12 cellular contexts compared by ENCODE assay signal in the genomic region with DNA sequence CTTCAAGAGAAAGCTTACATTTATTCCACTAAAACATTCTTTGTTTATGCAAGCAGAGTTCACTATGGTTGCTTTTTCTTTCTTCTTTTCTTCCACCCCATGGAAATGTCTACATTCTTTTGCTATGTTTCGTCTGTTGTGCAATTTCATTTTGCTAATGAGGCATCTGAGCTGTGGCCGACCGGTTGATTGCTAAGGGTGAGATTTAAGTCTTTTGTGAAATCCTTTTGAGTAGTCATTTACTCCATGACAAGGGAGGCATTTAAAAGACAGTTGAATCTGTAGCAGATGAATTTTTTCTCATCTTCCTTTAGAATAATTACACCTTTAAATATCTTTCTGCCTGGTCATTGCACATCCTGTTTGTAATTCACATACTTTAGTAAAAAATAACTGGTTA.
DNase-seq lines count a peak whose midpoint lies in the region; ATAC-seq, FAIRE-seq and TF ChIP-seq lines count a peak whose summit lies in the region.
"Had no signal": no experiment of that assay in that cellular context is flagged by ENCODE, and none has a peak within 500 bp of the region (broad histone marks: within the 10 kb centered on the region; RNA-seq: fewer than 3 reads in every experiment).

No MANE protein-coding gene starts in this region.

- POLR2A ChIA-PET in A673 (lab: Charles Lee; ENCODE audit: low non-redundant PET), result no interaction called here

- peak overlapping the region; percentile 73 for H3K4me2 ChIP-seq in GM23248 (ENCODE audit: unreplicated experiment)
- H3K4me2 ChIP-seq: KMS-11 had no signal

- no peak for TF ChIP-seq POLR2A in GM12892 (IDR thresholded peaks at IDR 0.05; ENCODE audit: low read depth, low read length)

- no TSS peak for BruUV-seq in A673 (replicated peaks; lab: Mats Ljungman, UMichigan)

- peaks cover 86% of the 10 kb centered on the region for H3K4me1 ChIP-seq in GM23248 (ENCODE audit: insufficient read depth)
- H3K4me1 ChIP-seq in A673 (ENCODE audit: insufficient read depth, low read length, poor library complexity, severe bottlenecking), result no peaks in the 10 kb centered on the region

- ATAC-seq in GM21381 (IDR thresholded peaks at IDR 0.05; ENCODE audit: unreplicated experiment), result no peak
- ATAC-seq: activated CD8-positive, alpha-beta memory T cell treated with anti-CD3 and anti-CD28 coated beads, Interleukin-2, amount 10 ng/mL, durations not matched to agents 7 days and 5 days had no signal

- CTCF ChIA-PET in A673 (lab: Charles Lee), result no interaction called here

- H3K9ac ChIP-seq in GM23248, result peak overlapping the region; percentile 54
- H3K9ac ChIP-seq: KMS-11 had no signal

- H3K79me2 ChIP-seq in GM23248 (ENCODE audit: insufficient read depth), result no peaks in the 10 kb centered on the region

- H3K27ac ChIP-seq in GM23248, result peak overlapping the region; percentile 89
- no peak overlapping the region for H3K27ac ChIP-seq in A673 (ENCODE audit: low read depth, low read length, poor library complexity, severe bottlenecking)
- H3K27ac ChIP-seq: KMS-11 had no signal

- H3K27me3 ChIP-seq in GM23248 (replicated peaks; ENCODE audit: insufficient read depth) (no peaks in the 10 kb centered on the region), A673 (replicated peaks; ENCODE audit: insufficient read depth, low read depth, low read length, poor library complexity) (peaks cover 41% of the 10 kb centered on the region)
- H3K27me3 ChIP-seq: tibial artery had no signal

- WGBS in GM23248 (ENCODE audit: low coverage in 1 of 2, low lambda C conversion rate in 2 of 2, missing lambda C conversion rate in 2 of 2), 2 experiments, result 0 to 3% methylated on average over 3 of the region's 3 CpGs

- DNase-seq in GM23248 (peak; percentile 84), RCC 7860 (ENCODE audit: low spot score) (peak; percentile 31), fibroblast of gingiva (ENCODE audit: low read depth) (peak; percentile 83), renal cortical epithelial cell (ENCODE audit: low read depth) (peak; percentile 88), A673 (ENCODE audit: low spot score) (no peak), GM12892 (ENCODE audit: insufficient read length) (no peak)
- no peak for DNase-seq in activated CD4-positive, alpha-beta T cell treated with anti-CD3 and anti-CD28 coated beads for 48 hours
- DNase-seq: activated CD8-positive, alpha-beta memory T cell treated with anti-CD3 and anti-CD28 coated beads, Interleukin-2, amount 10 ng/mL, durations not matched to agents 7 days and 5 days; NCI-H2107; tibial artery had no signal

- H3K36me3 ChIP-seq in GM23248 (ENCODE audit: low read depth) (no peaks in the 10 kb centered on the region), A673 (ENCODE audit: insufficient read depth, low read length, poor library complexity, severe bottlenecking) (no peaks in the 10 kb centered on the region)
- H3K36me3 ChIP-seq: tibial artery had no signal

- peak overlapping the region; percentile 43 for H3K4me3 ChIP-seq in GM23248
- no peak overlapping the region for H3K4me3 ChIP-seq in A673 (ENCODE audit: low read depth, low read length, poor library complexity, severe bottlenecking)
- H3K4me3 ChIP-seq: tibial artery had no signal

- H3K9me3 ChIP-seq in GM23248 (ENCODE audit: low read depth) (no peaks in the 10 kb centered on the region), A673 (ENCODE audit: low read depth, low read length, poor library complexity, severe bottlenecking) (no peaks in the 10 kb centered on the region)
- H3K9me3 ChIP-seq: tibial artery had no signal

- peaks cover 87% of the 10 kb centered on the region for H3F3A ChIP-seq in GM23248 (ENCODE audit: insufficient read depth)

- FAIRE-seq in RCC 7860 (lab: Jason Lieb, UNC) (no peak), GM12892 (lab: Jason Lieb, UNC) (no peak)

- no peaks in the 10 kb centered on the region for H4K20me1 ChIP-seq in GM23248 (ENCODE audit: insufficient read depth)

- intact Hi-C loops in A673 (cut with micrococcal nuclease; ENCODE audit: unreplicated experiment), result no loop called here

- in situ Hi-C loops in GM23248 (cut with MboI), result no loop called here

- no peaks in the 10 kb centered on the region for H3K9me2 ChIP-seq in GM23248 (ENCODE audit: insufficient read depth)

- no peak for TF ChIP-seq CTCF in A673 (conservative IDR thresholded peaks at IDR 0.05; ENCODE audit: low read depth, low read length)

- no peak overlapping the region for H2AFZ ChIP-seq in GM23248

Comparison
In these comparisons a context has a peak if more than half of its experiments do, and no peak if none do; other contexts are left out.
1. DNase-seq: peak in GM23248 (single experiment), RCC 7860 (single experiment), fibroblast of gingiva (single experiment) and renal cortical epithelial cell (single experiment); none in activated CD4-positive, alpha-beta T cell treated with anti-CD3 and anti-CD28 coated beads for 48 hours (single experiment), A673 (single experiment) and GM12892 (single experiment).